Comparison of ENCODE assay signal across 1 cellular context in the genomic region with DNA sequence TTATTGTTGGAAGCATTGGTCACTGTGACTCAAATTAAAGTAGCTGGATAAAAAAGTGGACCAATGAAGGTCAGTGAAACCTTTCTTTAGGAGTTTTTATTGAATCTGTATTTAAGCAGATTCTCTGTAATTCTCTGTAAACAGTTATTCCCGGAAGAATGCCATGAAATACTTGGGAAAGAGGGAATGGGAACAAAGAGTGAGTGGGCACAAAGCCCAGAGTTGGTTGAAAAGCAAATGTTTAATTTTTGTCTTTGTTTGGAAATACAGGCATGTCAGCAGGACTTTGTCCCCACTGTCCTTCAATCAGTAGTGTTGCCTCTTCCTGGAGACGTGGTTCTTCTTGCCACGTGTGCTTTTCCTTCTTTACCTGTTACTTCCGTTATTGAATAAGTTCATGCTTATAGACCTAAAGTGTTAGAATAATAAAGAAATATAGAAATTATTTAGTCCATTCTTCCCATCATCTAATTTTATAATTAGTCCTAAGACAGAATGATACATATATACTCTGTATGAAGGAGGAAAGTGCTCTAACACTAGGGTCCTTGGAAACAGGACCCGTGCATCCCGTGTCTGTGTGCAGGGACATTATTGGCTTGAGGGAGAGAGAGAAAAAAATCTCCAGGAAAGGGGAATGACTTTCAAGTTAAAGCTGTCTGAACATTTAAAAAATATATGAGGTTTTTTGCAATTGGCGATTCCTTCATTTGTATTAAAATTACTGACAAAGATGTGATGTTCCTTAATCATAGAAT.
TF ChIP-seq lines count a peak whose summit lies in the region.

No MANE protein-coding gene starts in this region.

TF ChIP-seq in GM23338, 12 proteins besides CTCF, POLR2A, EP300 and RAD21 (continued from another document):
- TF ChIP-seq, protein P1, sequence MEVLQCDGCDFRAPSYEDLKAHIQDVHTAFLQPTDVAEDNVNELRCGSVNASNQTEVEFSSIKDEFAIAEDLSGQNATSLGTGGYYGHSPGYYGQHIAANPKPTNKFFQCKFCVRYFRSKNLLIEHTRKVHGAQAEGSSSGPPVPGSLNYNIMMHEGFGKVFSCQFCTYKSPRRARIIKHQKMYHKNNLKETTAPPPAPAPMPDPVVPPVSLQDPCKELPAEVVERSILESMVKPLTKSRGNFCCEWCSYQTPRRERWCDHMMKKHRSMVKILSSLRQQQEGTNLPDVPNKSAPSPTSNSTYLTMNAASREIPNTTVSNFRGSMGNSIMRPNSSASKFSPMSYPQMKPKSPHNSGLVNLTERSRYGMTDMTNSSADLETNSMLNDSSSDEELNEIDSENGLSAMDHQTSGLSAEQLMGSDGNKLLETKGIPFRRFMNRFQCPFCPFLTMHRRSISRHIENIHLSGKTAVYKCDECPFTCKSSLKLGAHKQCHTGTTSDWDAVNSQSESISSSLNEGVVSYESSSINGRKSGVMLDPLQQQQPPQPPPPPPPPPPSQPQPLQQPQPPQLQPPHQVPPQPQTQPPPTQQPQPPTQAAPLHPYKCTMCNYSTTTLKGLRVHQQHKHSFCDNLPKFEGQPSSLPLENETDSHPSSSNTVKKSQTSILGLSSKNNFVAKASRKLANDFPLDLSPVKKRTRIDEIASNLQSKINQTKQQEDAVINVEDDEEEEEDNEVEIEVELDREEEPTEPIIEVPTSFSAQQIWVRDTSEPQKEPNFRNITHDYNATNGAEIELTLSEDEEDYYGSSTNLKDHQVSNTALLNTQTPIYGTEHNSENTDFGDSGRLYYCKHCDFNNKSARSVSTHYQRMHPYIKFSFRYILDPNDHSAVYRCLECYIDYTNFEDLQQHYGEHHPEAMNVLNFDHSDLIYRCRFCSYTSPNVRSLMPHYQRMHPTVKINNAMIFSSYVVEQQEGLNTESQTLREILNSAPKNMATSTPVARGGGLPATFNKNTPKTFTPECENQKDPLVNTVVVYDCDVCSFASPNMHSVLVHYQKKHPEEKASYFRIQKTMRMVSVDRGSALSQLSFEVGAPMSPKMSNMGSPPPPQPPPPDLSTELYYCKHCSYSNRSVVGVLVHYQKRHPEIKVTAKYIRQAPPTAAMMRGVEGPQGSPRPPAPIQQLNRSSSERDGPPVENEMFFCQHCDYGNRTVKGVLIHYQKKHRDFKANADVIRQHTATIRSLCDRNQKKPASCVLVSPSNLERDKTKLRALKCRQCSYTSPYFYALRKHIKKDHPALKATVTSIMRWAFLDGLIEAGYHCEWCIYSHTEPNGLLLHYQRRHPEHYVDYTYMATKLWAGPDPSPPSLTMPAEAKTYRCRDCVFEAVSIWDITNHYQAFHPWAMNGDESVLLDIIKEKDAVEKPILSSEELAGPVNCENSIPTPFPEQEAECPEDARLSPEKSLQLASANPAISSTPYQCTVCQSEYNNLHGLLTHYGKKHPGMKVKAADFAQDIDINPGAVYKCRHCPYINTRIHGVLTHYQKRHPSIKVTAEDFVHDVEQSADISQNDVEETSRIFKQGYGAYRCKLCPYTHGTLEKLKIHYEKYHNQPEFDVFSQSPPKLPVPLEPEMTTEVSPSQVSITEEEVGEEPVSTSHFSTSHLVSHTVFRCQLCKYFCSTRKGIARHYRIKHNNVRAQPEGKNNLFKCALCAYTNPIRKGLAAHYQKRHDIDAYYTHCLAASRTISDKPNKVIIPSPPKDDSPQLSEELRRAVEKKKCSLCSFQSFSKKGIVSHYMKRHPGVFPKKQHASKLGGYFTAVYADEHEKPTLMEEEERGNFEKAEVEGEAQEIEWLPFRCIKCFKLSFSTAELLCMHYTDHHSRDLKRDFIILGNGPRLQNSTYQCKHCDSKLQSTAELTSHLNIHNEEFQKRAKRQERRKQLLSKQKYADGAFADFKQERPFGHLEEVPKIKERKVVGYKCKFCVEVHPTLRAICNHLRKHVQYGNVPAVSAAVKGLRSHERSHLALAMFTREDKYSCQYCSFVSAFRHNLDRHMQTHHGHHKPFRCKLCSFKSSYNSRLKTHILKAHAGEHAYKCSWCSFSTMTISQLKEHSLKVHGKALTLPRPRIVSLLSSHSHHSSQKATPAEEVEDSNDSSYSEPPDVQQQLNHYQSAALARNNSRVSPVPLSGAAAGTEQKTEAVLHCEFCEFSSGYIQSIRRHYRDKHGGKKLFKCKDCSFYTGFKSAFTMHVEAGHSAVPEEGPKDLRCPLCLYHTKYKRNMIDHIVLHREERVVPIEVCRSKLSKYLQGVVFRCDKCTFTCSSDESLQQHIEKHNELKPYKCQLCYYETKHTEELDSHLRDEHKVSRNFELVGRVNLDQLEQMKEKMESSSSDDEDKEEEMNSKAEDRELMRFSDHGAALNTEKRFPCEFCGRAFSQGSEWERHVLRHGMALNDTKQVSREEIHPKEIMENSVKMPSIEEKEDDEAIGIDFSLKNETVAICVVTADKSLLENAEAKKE (CRISPR knock-in tag; IDR thresholded peaks at IDR 0.05) = no peak
- TF ChIP-seq, protein P2, sequence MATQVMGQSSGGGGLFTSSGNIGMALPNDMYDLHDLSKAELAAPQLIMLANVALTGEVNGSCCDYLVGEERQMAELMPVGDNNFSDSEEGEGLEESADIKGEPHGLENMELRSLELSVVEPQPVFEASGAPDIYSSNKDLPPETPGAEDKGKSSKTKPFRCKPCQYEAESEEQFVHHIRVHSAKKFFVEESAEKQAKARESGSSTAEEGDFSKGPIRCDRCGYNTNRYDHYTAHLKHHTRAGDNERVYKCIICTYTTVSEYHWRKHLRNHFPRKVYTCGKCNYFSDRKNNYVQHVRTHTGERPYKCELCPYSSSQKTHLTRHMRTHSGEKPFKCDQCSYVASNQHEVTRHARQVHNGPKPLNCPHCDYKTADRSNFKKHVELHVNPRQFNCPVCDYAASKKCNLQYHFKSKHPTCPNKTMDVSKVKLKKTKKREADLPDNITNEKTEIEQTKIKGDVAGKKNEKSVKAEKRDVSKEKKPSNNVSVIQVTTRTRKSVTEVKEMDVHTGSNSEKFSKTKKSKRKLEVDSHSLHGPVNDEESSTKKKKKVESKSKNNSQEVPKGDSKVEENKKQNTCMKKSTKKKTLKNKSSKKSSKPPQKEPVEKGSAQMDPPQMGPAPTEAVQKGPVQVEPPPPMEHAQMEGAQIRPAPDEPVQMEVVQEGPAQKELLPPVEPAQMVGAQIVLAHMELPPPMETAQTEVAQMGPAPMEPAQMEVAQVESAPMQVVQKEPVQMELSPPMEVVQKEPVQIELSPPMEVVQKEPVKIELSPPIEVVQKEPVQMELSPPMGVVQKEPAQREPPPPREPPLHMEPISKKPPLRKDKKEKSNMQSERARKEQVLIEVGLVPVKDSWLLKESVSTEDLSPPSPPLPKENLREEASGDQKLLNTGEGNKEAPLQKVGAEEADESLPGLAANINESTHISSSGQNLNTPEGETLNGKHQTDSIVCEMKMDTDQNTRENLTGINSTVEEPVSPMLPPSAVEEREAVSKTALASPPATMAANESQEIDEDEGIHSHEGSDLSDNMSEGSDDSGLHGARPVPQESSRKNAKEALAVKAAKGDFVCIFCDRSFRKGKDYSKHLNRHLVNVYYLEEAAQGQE (IDR thresholded peaks at IDR 0.05; ENCODE audit: unreplicated experiment) = no peak
- TF ChIP-seq EZH2 (IDR thresholded peaks at IDR 0.05; ENCODE audit: low read depth, unreplicated experiment) = no peak
- no peak for TF ChIP-seq POLR2AphosphoS5 (IDR thresholded peaks at IDR 0.05; ENCODE audit: low read depth)
- TF ChIP-seq NANOG (IDR thresholded peaks at IDR 0.05; ENCODE audit: borderline replicate concordance) = no peak
- no peak for TF ChIP-seq JUNB (IDR thresholded peaks at IDR 0.05; ENCODE audit: unreplicated experiment)
- no peak for TF ChIP-seq EZH2phosphoT487 (IDR thresholded peaks at IDR 0.05; ENCODE audit: unreplicated experiment)
- no peak for TF ChIP-seq CREB1 (CRISPR knock-in tag; IDR thresholded peaks at IDR 0.05; ENCODE audit: low read depth)
